ENCODE assay signal across 1 cellular context in genomic region chr10:1378473-1378872, GRCh38.
TF ChIP-seq lines count a peak whose summit lies in the region.

No MANE protein-coding gene starts in this region.

TF ChIP-seq in SK-N-SH, 30 proteins besides CTCF, POLR2A, EP300 and RAD21 (continued from another document):
- no peak for TF ChIP-seq USF2 (IDR thresholded peaks at IDR 0.05; ENCODE audit: borderline replicate concordance, low read depth, low read length)
- no peak for TF ChIP-seq EZH2phosphoT487 (IDR thresholded peaks at IDR 0.05; ENCODE audit: borderline replicate concordance, low read depth)
